Comparison of ENCODE assay signal across 17 cellular contexts in the genomic region with DNA sequence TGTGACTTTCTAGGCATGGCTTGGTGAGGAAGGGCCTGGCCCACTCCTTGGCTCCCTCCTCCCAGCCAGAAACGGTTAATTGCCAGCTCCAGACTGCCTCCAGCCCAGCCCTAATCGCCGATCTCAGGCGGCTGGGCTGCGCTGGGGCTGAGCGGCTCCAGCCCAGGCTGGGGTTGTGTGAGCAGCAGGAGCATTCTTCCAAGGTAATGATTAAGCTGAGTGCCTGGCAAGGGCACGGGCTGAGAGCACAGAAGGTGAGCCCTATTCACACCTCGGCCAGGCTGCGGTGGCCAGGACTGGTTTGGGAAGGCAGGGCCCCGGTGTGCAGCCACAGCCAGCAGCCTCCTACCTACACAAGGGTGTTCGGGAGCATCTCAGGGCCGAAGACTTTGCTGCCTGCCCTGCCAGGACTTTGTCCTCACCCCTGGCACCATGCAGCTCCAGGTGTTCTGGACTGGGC. TPM values are rescaled to one million over a fixed set of nuclear protein-coding genes. Genes with fewer than 3 reads are reported as not detected.
DNase-seq lines count a peak whose midpoint lies in the region; ATAC-seq, FAIRE-seq and TF ChIP-seq lines count a peak whose summit lies in the region.
"Had no signal": no experiment of that assay in that cellular context is flagged by ENCODE, and none has a peak within 500 bp of the region (broad histone marks: within the 10 kb centered on the region; RNA-seq: fewer than 3 reads in every experiment).

A gene (plus strand): TSS at position 257 of the 460 bp plus-strand sequence. CDS start 176 bp downstream, at position 433.

- no peaks in the 10 kb centered on the region for H4K20me1 ChIP-seq in DND-41 (ENCODE audit: insufficient read depth, low read length)

- no peak within 1 kb of the TSS for H3K4me2 ChIP-seq in DND-41 (ENCODE audit: insufficient read depth, low read length)

- H3K9ac ChIP-seq in DND-41 (ENCODE audit: low read depth, low read length) (no peak within 1 kb of the TSS), NT2/D1 (ENCODE audit: insufficient read length, low read depth) (peak within 1 kb of the TSS; percentile 57)

- H3K27ac ChIP-seq in DND-41 (ENCODE audit: low read length), result peak within 1 kb of the TSS; percentile 93
- H3K27ac ChIP-seq in pancreas, result peak within 1 kb of the TSS; percentile 25 to 66 (median 43)
- H3K27ac ChIP-seq: SJCRH30 had no signal

- CTCF ChIA-PET in activated CD4-positive, alpha-beta memory T cell treated with anti-CD3 and anti-CD28 coated beads for 36 hours (lab: Charles Lee), result no interaction called here

- no peaks in the 10 kb centered on the region for H3K79me2 ChIP-seq in DND-41 (ENCODE audit: insufficient read depth, low read length)

- peaks cover 5% of the 10 kb centered on the region for H3K27me3 Mint-ChIP-seq in activated CD4-positive, alpha-beta memory T cell treated with anti-CD3 and anti-CD28 coated beads for 36 hours

- no peaks in the 10 kb centered on the region for H3K36me3 Mint-ChIP-seq in activated CD4-positive, alpha-beta memory T cell treated with anti-CD3 and anti-CD28 coated beads for 36 hours

- POLR2A ChIA-PET in activated CD4-positive, alpha-beta memory T cell treated with anti-CD3 and anti-CD28 coated beads for 36 hours (lab: Charles Lee), result no interaction called here

- FAIRE-seq in pancreas (lab: Jason Lieb, UNC), result no peak

- DNase-seq in DND-41 (no peak), NT2/D1 (ENCODE audit: low read depth, low spot score) (peak; percentile 38), left cardiac atrium (no peak), pancreas (peak; percentile 83 to 96 (median 90)), Kasumi-1 (lab: John Stamatoyannopoulos, UW) (no peak)
- DNase-seq in activated CD4-positive, alpha-beta memory T cell treated with anti-CD3 and anti-CD28 coated beads for 36 hours, result no peak
- DNase-seq: amygdala; HCEC 1CT; midbrain; NCI-H1694; SJCRH30; stimulated activated naive CD4-positive, alpha-beta T cell had no signal

- H3K9me3 ChIP-seq in DND-41 (ENCODE audit: insufficient read depth, low read length, severe bottlenecking), result no peaks in the 10 kb centered on the region
- no peaks in the 10 kb centered on the region for H3K9me3 ChIP-seq in NT2/D1 (ENCODE audit: insufficient read depth, low read length)
- H3K9me3 ChIP-seq in pancreas, result no peaks in the 10 kb centered on the region
- H3K9me3 ChIP-seq: SJCRH30 had no signal

- no peak for TF ChIP-seq CTCF in DND-41 (IDR thresholded peaks at IDR 0.05; ENCODE audit: borderline replicate concordance, extremely low read depth, low read length, poor library complexity, severe bottlenecking)
- TF ChIP-seq CTCF in pancreas (IDR thresholded peaks at IDR 0.05), result no peak

- no peak within 1 kb of the TSS for H3K4me3 Mint-ChIP-seq in activated CD4-positive, alpha-beta memory T cell treated with anti-CD3 and anti-CD28 coated beads for 36 hours

- peaks cover 13% of the 10 kb centered on the region for H3K4me1 Mint-ChIP-seq in activated CD4-positive, alpha-beta memory T cell treated with anti-CD3 and anti-CD28 coated beads for 36 hours (ENCODE audit: low read depth)

- no peaks in the 10 kb centered on the region for H3K36me3 ChIP-seq in DND-41 (ENCODE audit: insufficient read depth, low read length)
- no peaks in the 10 kb centered on the region for H3K36me3 ChIP-seq in NT2/D1 (ENCODE audit: insufficient read depth, insufficient read length, low read length)
- H3K36me3 ChIP-seq in pancreas, result no peaks in the 10 kb centered on the region
- H3K36me3 ChIP-seq: SJCRH30 had no signal

- H3K27me3 ChIP-seq in DND-41 (ENCODE audit: insufficient read depth, low read length, poor library complexity), result no peaks in the 10 kb centered on the region
- H3K27me3 ChIP-seq in NT2/D1 (ENCODE audit: insufficient read depth, insufficient read length), result no peaks in the 10 kb centered on the region
- H3K27me3 ChIP-seq in pancreas, result no peaks in the 10 kb centered on the region
- H3K27me3 ChIP-seq: SJCRH30 had no signal

- no peaks in the 10 kb centered on the region for H3K9me3 Mint-ChIP-seq in activated CD4-positive, alpha-beta memory T cell treated with anti-CD3 and anti-CD28 coated beads for 36 hours

- no peak within 1 kb of the TSS for H3K4me3 ChIP-seq in DND-41 (ENCODE audit: low read depth in 1 of 2, low read length in 2 of 2)
- no peak within 1 kb of the TSS for H3K4me3 ChIP-seq in NT2/D1 (ENCODE audit: insufficient read length, low read depth)
- peak within 1 kb of the TSS in 1 of 4 donors; percentile 3 for H3K4me3 ChIP-seq in pancreas
- H3K4me3 ChIP-seq: SJCRH30 had no signal

- WGBS in pancreas, 2 donors, result 9 to 13% methylated on average over 12 of the region's 12 CpGs

- intact Hi-C loops in left cardiac atrium (cut with DNase I), result no loop called here
- intact Hi-C loops in pancreas (cut with DNase I), result no loop called here
- intact Hi-C loops in activated CD4-positive, alpha-beta memory T cell treated with anti-CD3 and anti-CD28 coated beads for 36 hours (cut with micrococcal nuclease), result no loop called here

- no peak for ATAC-seq in DND-41 (ENCODE audit: insufficient read depth, low read depth)
- ATAC-seq in left cardiac atrium, result peak; percentile 68 to 78
- ATAC-seq in pancreas, result peak; percentile 94 to 98 (median 97)
- ATAC-seq in GM21360 (IDR thresholded peaks at IDR 0.05; ENCODE audit: unreplicated experiment), result no peak
- no peak for ATAC-seq in activated CD4-positive, CD25-positive, alpha-beta regulatory T cell treated with anti-CD3 and anti-CD28 coated beads, Interleukin-2, amount 50 U/mL, for 24 hours
- ATAC-seq: esophagus mucosa had no signal

- peak within 1 kb of the TSS; percentile 45; the same call in 1 of the 2 replicates for H2AFZ ChIP-seq in DND-41 (ENCODE audit: low read depth, low read length)

- H3K27ac Mint-ChIP-seq in activated CD4-positive, alpha-beta memory T cell treated with anti-CD3 and anti-CD28 coated beads for 36 hours, result no peak within 1 kb of the TSS

- H3K4me1 ChIP-seq in DND-41 (ENCODE audit: insufficient read depth, low read length) (peaks cover 37% of the 10 kb centered on the region), NT2/D1 (ENCODE audit: insufficient read depth, insufficient read length) (peaks cover 18% of the 10 kb centered on the region), pancreas (peaks cover 21 to 46% (median 31%) of the 10 kb centered on the region in 3 donors)

RNA-seq across cellular contexts. Expression of the gene that starts here (rescaled TPM):
- total RNA-seq in left cardiac atrium (under 1 TPM; 0.21 to 0.27 TPM), pancreas (1 to 10 TPM; 1.2 to 2.8 (median 2.3) TPM)
- 1 to 10 TPM; 4.6 to 7.7 TPM for polyA plus RNA-seq in pancreas
- total RNA-seq in activated CD4-positive, alpha-beta memory T cell treated with anti-CD3 and anti-CD28 coated beads for 36 hours, result not detected
- total RNA-seq: activated CD8-positive, alpha-beta memory T cell treated with anti-CD3 and anti-CD28 coated beads for 36 hours; Daoy; esophagus mucosa had no signal

Comparison
In these comparisons a context has a peak if more than half of its experiments do, and no peak if none do; other contexts are left out.
1. Peak in ATAC-seq in left cardiac atrium; RNA of the gene not detected or under 1 TPM.
2. ATAC-seq: peak in pancreas (4 of 4); none in DND-41 (single experiment), GM21360 (single experiment) and activated CD4-positive, CD25-positive, alpha-beta regulatory T cell treated with anti-CD3 and anti-CD28 coated beads, Interleukin-2, amount 50 U/mL, for 24 hours (0 of 2).
3. DNase-seq: peak in NT2/D1 (single experiment) and pancreas (6 of 6); none in DND-41 (single experiment), left cardiac atrium (single experiment), Kasumi-1 (0 of 2) and activated CD4-positive, alpha-beta memory T cell treated with anti-CD3 and anti-CD28 coated beads for 36 hours (single experiment).